In genomic region chrX:154439841-154440240, GRCh38 we compare ENCODE assay signal across 23 cellular contexts. TPM values are rescaled to one million over a fixed set of nuclear protein-coding genes. Genes with fewer than 3 reads are reported as not detected.
DNase-seq lines count a peak whose midpoint lies in the region; ATAC-seq, FAIRE-seq and TF ChIP-seq lines count a peak whose summit lies in the region.
"Had no signal": no experiment of that assay in that cellular context is flagged by ENCODE, and none has a peak within 500 bp of the region (broad histone marks: within the 10 kb centered on the region; RNA-seq: fewer than 3 reads in every experiment).

No MANE protein-coding gene starts in this region.

- no peak overlapping the region for H3K4me3 ChIP-seq in liver (ENCODE audit: low read depth in 1 of 3, low read length in 3 of 3)
- H3K4me3 ChIP-seq in HepG2 (replicated peaks in 1 of 3; ENCODE audit: insufficient read depth in 1 of 3, low read depth in 2 of 3, low read length in 3 of 3): no peak overlapping the region
- H3K4me3 ChIP-seq: A549; BLaER1 treated with 17β-estradiol and CSF1 and Interleukin-3, amounts not matched to agents 10 nM and 100 nM; HAP-1 had no signal

- H2AFZ ChIP-seq in HepG2 (ENCODE audit: low read length): no peak overlapping the region

- TF ChIP-seq POLR2A in HepG2 (IDR thresholded peaks at IDR 0.05; ENCODE audit: insufficient read depth in 1 of 2, low read depth in 2 of 2, low read length in 2 of 2): no peak

- no peaks in the 10 kb centered on the region for H3K9me3 ChIP-seq in liver (ENCODE audit: control insufficient read depth in 4 of 4, low read length in 3 of 4)
- H3K9me3 ChIP-seq in HepG2 (ENCODE audit: low read length): no peaks in the 10 kb centered on the region
- H3K9me3 ChIP-seq: A549, BE2C, HAP-1 had no signal

- no peak overlapping the region for H3K4me2 ChIP-seq in HepG2 (ENCODE audit: low read depth, low read length)
- H3K4me2 ChIP-seq: A549 had no signal

- in situ Hi-C loops in HepG2 (cut with HindIII; ENCODE audit: extremely low pct_ligation_motif_present, low pct_unique_long_range_greater_than_20kb): no loop called here

- no peaks in the 10 kb centered on the region for H3K27me3 ChIP-seq in liver (ENCODE audit: control insufficient read depth in 4 of 4, insufficient read depth in 4 of 4, low read length in 3 of 4)
- H3K27me3 ChIP-seq in HepG2 (ENCODE audit: control insufficient read depth in 1 of 2, insufficient read depth in 2 of 2, low read length in 2 of 2): no peaks in the 10 kb centered on the region
- H3K27me3 ChIP-seq: BE2C had no signal

- CTCF ChIA-PET in HepG2 (lab: Yijun Ruan, JAX; ENCODE audit: low intra/inter-chr PET ratio, low total read pairs): no interaction called here

- intact Hi-C loops in HepG2 (cut with micrococcal nuclease; ENCODE audit: unreplicated experiment): no loop called here

- peaks cover 41% of the 10 kb centered on the region for H3K4me1 Mint-ChIP-seq in brain
- peaks cover 11% of the 10 kb centered on the region for H3K4me1 Mint-ChIP-seq in nephron

- H3K27ac Mint-ChIP-seq in brain (peak overlapping the region in 1 of 5 experiments; percentile 50), nephron (no peak overlapping the region)

- H3K9me3 Mint-ChIP-seq in brain (peaks cover 0 to 42% (median 0%) of the 10 kb centered on the region in 5 experiments), nephron (peaks cover 15% of the 10 kb centered on the region)

- POLR2A ChIA-PET in HepG2 (lab: Yijun Ruan, JAX): no interaction called here

- H3K4me1 ChIP-seq in liver (ENCODE audit: control insufficient read depth in 4 of 4, insufficient read depth in 4 of 4, low read length in 3 of 4): peaks cover 10 to 27% (median 17%) of the 10 kb centered on the region in 4 donors
- peaks cover 11% of the 10 kb centered on the region for H3K4me1 ChIP-seq in HepG2 (ENCODE audit: insufficient read depth, low read length)
- H3K4me1 ChIP-seq: BE2C had no signal

- WGBS in liver: 42% methylated on average over 18 of the region's 18 CpGs
- 99% methylated on average over 10 of the region's 18 CpGs for WGBS in HepG2 (ENCODE audit: low lambda C conversion rate)

- H3K36me3 ChIP-seq in liver (ENCODE audit: control insufficient read depth in 4 of 4, insufficient read depth in 3 of 4, low read depth in 1 of 4, low read length in 3 of 4): peaks cover 0 to 10% (median 2%) of the 10 kb centered on the region in 4 donors
- H3K36me3 ChIP-seq in HepG2 (replicated peaks in 1 of 2; ENCODE audit: control insufficient read depth in 1 of 2, insufficient read depth in 2 of 2, low read length in 2 of 2): peaks cover 0 to 2% of the 10 kb centered on the region in 2 experiments; a peak in 3 of 5 replicates

- no peak for FAIRE-seq in HepG2 (lab: Jason Lieb, UNC)
- FAIRE-seq: G401.6, GM12892, H54 had no signal

- H3K79me2 ChIP-seq in HepG2 (ENCODE audit: insufficient read depth, low read length): peaks cover 14% of the 10 kb centered on the region

- TF ChIP-seq CTCF in liver (IDR thresholded peaks at IDR 0.05; ENCODE audit: low read depth, low read length, missing input control) (no peak), HepG2 (CRISPR knock-in tag; IDR thresholded peaks at IDR 0.05) (no peak), brain (conservative IDR thresholded peaks at IDR 0.05) (no peak), nephron (IDR thresholded peaks at IDR 0.05; ENCODE audit: unreplicated experiment in 3 of 3) (no peak)

- H3K9ac ChIP-seq in liver (ENCODE audit: low read depth in 1 of 2, low read length in 2 of 2) (no peak overlapping the region), HepG2 (ENCODE audit: insufficient read depth, low read depth, low read length) (no peak overlapping the region)
- H3K9ac ChIP-seq: BLaER1 treated with 17β-estradiol and CSF1 and Interleukin-3, amounts not matched to agents 10 nM and 100 nM had no signal

- peaks cover 35% of the 10 kb centered on the region for H3K36me3 Mint-ChIP-seq in brain
- peaks cover 27% of the 10 kb centered on the region for H3K36me3 Mint-ChIP-seq in nephron (ENCODE audit: low read depth)

- TF ChIP-seq EP300 in HepG2 (IDR thresholded peaks at IDR 0.05; ENCODE audit: low read depth in 2 of 2, low read length in 2 of 2) (no peak), HepG2 (CRISPR knock-in tag; IDR thresholded peaks at IDR 0.05; ENCODE audit: borderline replicate concordance) (no peak)

- BruUV-seq in HepG2 (replicated peaks; lab: Mats Ljungman, UMichigan): no TSS peak

- peak overlapping the region in 1 of 2 donors; percentile 67 for H3K27ac ChIP-seq in liver (ENCODE audit: low read depth in 1 of 2, low read length in 2 of 2)
- H3K27ac ChIP-seq in HepG2 (ENCODE audit: extremely low read length, insufficient read depth, low read length): no peak overlapping the region
- H3K27ac ChIP-seq: A549; BLaER1 treated with 17β-estradiol and CSF1 and Interleukin-3, amounts not matched to agents 10 nM and 100 nM had no signal

- H3K4me3 Mint-ChIP-seq in brain: peak overlapping the region in 3 of 5 experiments; percentile 43 to 58 (median 54)
- peak overlapping the region; percentile 41 to 57 (median 47) for H3K4me3 Mint-ChIP-seq in nephron
- H3K4me3 Mint-ChIP-seq: CD14-positive monocyte had no signal

- ATAC-seq in HepG2 (no peak), HG02623 (IDR thresholded peaks at IDR 0.05; ENCODE audit: unreplicated experiment) (no peak)
- ATAC-seq: A549 had no signal

- H3K27me3 Mint-ChIP-seq in brain (peaks cover 3% of the 10 kb centered on the region), nephron (ENCODE audit: low read depth) (no peaks in the 10 kb centered on the region)
- H3K27me3 Mint-ChIP-seq: CD4-positive, alpha-beta memory T cell had no signal

- H4K20me1 ChIP-seq in HepG2 (ENCODE audit: insufficient read depth, low read length): no peaks in the 10 kb centered on the region

- DNase-seq in HepG2 (ENCODE audit: low spot score) (no peak), SKM-1 treated with dmso at 0.1 percent for 144 hours (lab: John Stamatoyannopoulos, UW; ENCODE audit: unreplicated experiment) (no peak)
- DNase-seq in stimulated activated CD4-positive, alpha-beta T cell treated with anti-CD3 and anti-CD28 coated beads, Interleukin-2, amount 100 ng/mL, for 48 hours: no peak
- DNase-seq: 8988T; ACHN; AML-193; BE2C; Calu3; CD4-positive, alpha-beta memory T cell; COR-L47; DND-41; GOT3 had no signal

- TF ChIP-seq RAD21 in liver (IDR thresholded peaks at IDR 0.05) (no peak), HepG2 (CRISPR knock-in tag; IDR thresholded peaks at IDR 0.05) (no peak)

RNA-seq across cellular contexts. Expression of gene GDI1, which starts 2.9 kb away (rescaled TPM):
- total RNA-seq in liver (10 to 100 TPM; 13.3 to 27.7 TPM), HepG2 (2016; rRNA removed; fragmentation: Illumina TruSeq; extraction: Trizol) (10.9 and 17.4 TPM in 2 replicates)
- polyA plus RNA-seq in liver (10 to 100 TPM; 12.8 to 35.6 TPM), HepG2 (2011; rRNA removed) (105 and 124 TPM in 2 replicates), brain (ENCODE audit: insufficient read depth, low read depth, low replicate concordance) (830 TPM)
- total RNA-seq in HepG2 (2016; cell fraction: cytosol; rRNA removed; fragmentation: Illumina TruSeq; extraction: Trizol; ENCODE audit: low read depth): 3.6 and 5.6 TPM in 2 replicates
- total RNA-seq in HepG2 (2016; cell fraction: insoluble cytoplasmic fraction; rRNA removed; fragmentation: Illumina TruSeq; extraction: Trizol): 8.9 and 16.8 TPM in 2 replicates
- total RNA-seq in HepG2 (2016; cell fraction: membrane; rRNA removed; fragmentation: Illumina TruSeq; extraction: Trizol): 7.5 and 7.6 TPM in 2 replicates
- total RNA-seq in HepG2 (2016; cell fraction: nucleus; rRNA removed; fragmentation: Illumina TruSeq; extraction: Trizol): 13.9 and 15.7 TPM in 2 replicates
- polyA plus RNA-seq in HepG2 (2011; cell fraction: cytosol; rRNA removed): 60.1 and 62.5 TPM in 2 replicates
- polyA plus RNA-seq in HepG2 (2011; cell fraction: nucleus; rRNA removed): 582 and 608 TPM in 2 replicates
- 57.4 and 84.6 TPM in 2 replicates for polyA plus RNA-seq in HepG2 (2012)
- 3.7 and 4.3 TPM in 2 replicates for polyA plus RNA-seq in HepG2 (2016; cell fraction: cytosol; fragmentation: Illumina TruSeq; extraction: Trizol; ENCODE audit: low read depth)
- 14.7 and 19.8 TPM in 2 replicates for polyA plus RNA-seq in HepG2 (2016; cell fraction: insoluble cytoplasmic fraction; fragmentation: Illumina TruSeq; extraction: Trizol; ENCODE audit: low read depth)
- polyA plus RNA-seq in HepG2 (2016; cell fraction: membrane; fragmentation: Illumina TruSeq; extraction: Trizol; ENCODE audit: low read depth): 8.3 and 8.4 TPM in 2 replicates
- 82.9 and 93.3 TPM in 2 replicates for polyA plus RNA-seq in HepG2 (2016; cell fraction: nucleus; fragmentation: Illumina TruSeq; extraction: Trizol; ENCODE audit: insufficient read depth, low read depth)
- polyA minus RNA-seq in HepG2 (2011; rRNA and poly(A)+ RNA removed; ENCODE audit: low replicate concordance): 62.2 and 71.5 TPM in 2 replicates
- 25.7 and 26.8 TPM in 2 replicates for polyA minus RNA-seq in HepG2 (2011; cell fraction: cytosol; rRNA and poly(A)+ RNA removed)
- polyA minus RNA-seq in HepG2 (2011; cell fraction: nucleus; rRNA and poly(A)+ RNA removed): 94.9 and 97.9 TPM in 2 replicates

RNA-seq across cellular contexts. Expression of gene FAM50A, which starts 4.1 kb away (rescaled TPM):
- total RNA-seq in liver: 10 to 100 TPM; 10.9 to 13.4 TPM
- polyA plus RNA-seq in liver: 10 to 100 TPM; 14.6 to 25.1 TPM
- total RNA-seq in HepG2 (2016; rRNA removed; fragmentation: Illumina TruSeq; extraction: Trizol): 19.5 and 30.7 TPM in 2 replicates
- total RNA-seq in HepG2 (2016; cell fraction: cytosol; rRNA removed; fragmentation: Illumina TruSeq; extraction: Trizol; ENCODE audit: low read depth): 18.5 and 19.1 TPM in 2 replicates
- total RNA-seq in HepG2 (2016; cell fraction: insoluble cytoplasmic fraction; rRNA removed; fragmentation: Illumina TruSeq; extraction: Trizol): 17.1 and 33.9 TPM in 2 replicates
- total RNA-seq in HepG2 (2016; cell fraction: membrane; rRNA removed; fragmentation: Illumina TruSeq; extraction: Trizol): 22.2 and 22.4 TPM in 2 replicates
- 17.3 and 21.6 TPM in 2 replicates for total RNA-seq in HepG2 (2016; cell fraction: nucleus; rRNA removed; fragmentation: Illumina TruSeq; extraction: Trizol)
- polyA plus RNA-seq in HepG2 (2011; rRNA removed): 40.7 and 51.1 TPM in 2 replicates
- 36.0 and 37.8 TPM in 2 replicates for polyA plus RNA-seq in HepG2 (2011; cell fraction: cytosol; rRNA removed)
- polyA plus RNA-seq in HepG2 (2011; cell fraction: nucleus; rRNA removed): 122 and 133 TPM in 2 replicates
- polyA plus RNA-seq in HepG2 (2012): 33.3 and 62.2 TPM in 2 replicates
- polyA plus RNA-seq in HepG2 (2016; cell fraction: cytosol; fragmentation: Illumina TruSeq; extraction: Trizol; ENCODE audit: low read depth): 26.4 and 26.9 TPM in 2 replicates
- 31.3 and 33.6 TPM in 2 replicates for polyA plus RNA-seq in HepG2 (2016; cell fraction: insoluble cytoplasmic fraction; fragmentation: Illumina TruSeq; extraction: Trizol; ENCODE audit: low read depth)
- 24.8 and 24.9 TPM in 2 replicates for polyA plus RNA-seq in HepG2 (2016; cell fraction: membrane; fragmentation: Illumina TruSeq; extraction: Trizol; ENCODE audit: low read depth)
- polyA plus RNA-seq in HepG2 (2016; cell fraction: nucleus; fragmentation: Illumina TruSeq; extraction: Trizol; ENCODE audit: insufficient read depth, low read depth): 55.5 and 66.5 TPM in 2 replicates
- polyA minus RNA-seq in HepG2 (2011; rRNA and poly(A)+ RNA removed; ENCODE audit: low replicate concordance): 21.9 and 63.3 TPM in 2 replicates
- polyA minus RNA-seq in HepG2 (2011; cell fraction: cytosol; rRNA and poly(A)+ RNA removed): 11.7 and 12.1 TPM in 2 replicates
- 22.7 and 43.5 TPM in 2 replicates for polyA minus RNA-seq in HepG2 (2011; cell fraction: nucleus; rRNA and poly(A)+ RNA removed)
- polyA plus RNA-seq in brain (ENCODE audit: insufficient read depth, low read depth, low replicate concordance): 125 TPM

RNA-seq across cellular contexts. Expression of gene ATP6AP1, which starts 11.4 kb away (rescaled TPM):
- total RNA-seq in liver (10 to 100 TPM; 35.2 to 38.5 TPM), HepG2 (2016; rRNA removed; fragmentation: Illumina TruSeq; extraction: Trizol) (23.1 and 56.7 TPM in 2 replicates)
- polyA plus RNA-seq in liver (10 to 100 TPM; 43.1 to 43.3 TPM), HepG2 (2011; rRNA removed) (110 and 142 TPM in 2 replicates), brain (ENCODE audit: insufficient read depth, low read depth, low replicate concordance) (270 TPM)
- total RNA-seq in HepG2 (2016; cell fraction: cytosol; rRNA removed; fragmentation: Illumina TruSeq; extraction: Trizol; ENCODE audit: low read depth): 11.1 and 12.5 TPM in 2 replicates
- 18.3 and 57.2 TPM in 2 replicates for total RNA-seq in HepG2 (2016; cell fraction: insoluble cytoplasmic fraction; rRNA removed; fragmentation: Illumina TruSeq; extraction: Trizol)
- total RNA-seq in HepG2 (2016; cell fraction: membrane; rRNA removed; fragmentation: Illumina TruSeq; extraction: Trizol): 19.9 and 20.2 TPM in 2 replicates
- total RNA-seq in HepG2 (2016; cell fraction: nucleus; rRNA removed; fragmentation: Illumina TruSeq; extraction: Trizol): 51.0 and 62.6 TPM in 2 replicates
- polyA plus RNA-seq in HepG2 (2011; cell fraction: cytosol; rRNA removed): 147 and 160 TPM in 2 replicates
- 101 and 106 TPM in 2 replicates for polyA plus RNA-seq in HepG2 (2011; cell fraction: nucleus; rRNA removed)
- 83.1 and 96.9 TPM in 2 replicates for polyA plus RNA-seq in HepG2 (2012)
- 20.5 and 22.7 TPM in 2 replicates for polyA plus RNA-seq in HepG2 (2016; cell fraction: cytosol; fragmentation: Illumina TruSeq; extraction: Trizol; ENCODE audit: low read depth)
- polyA plus RNA-seq in HepG2 (2016; cell fraction: insoluble cytoplasmic fraction; fragmentation: Illumina TruSeq; extraction: Trizol; ENCODE audit: low read depth): 31.3 and 34.5 TPM in 2 replicates
- polyA plus RNA-seq in HepG2 (2016; cell fraction: membrane; fragmentation: Illumina TruSeq; extraction: Trizol; ENCODE audit: low read depth): 23.2 and 27.2 TPM in 2 replicates
- 127 and 134 TPM in 2 replicates for polyA plus RNA-seq in HepG2 (2016; cell fraction: nucleus; fragmentation: Illumina TruSeq; extraction: Trizol; ENCODE audit: insufficient read depth, low read depth)
- polyA minus RNA-seq in HepG2 (2011; rRNA and poly(A)+ RNA removed; ENCODE audit: low replicate concordance): 142 and 210 TPM in 2 replicates
- 79.7 and 100 TPM in 2 replicates for polyA minus RNA-seq in HepG2 (2011; cell fraction: cytosol; rRNA and poly(A)+ RNA removed)
- 19.4 and 25.6 TPM in 2 replicates for polyA minus RNA-seq in HepG2 (2011; cell fraction: nucleus; rRNA and poly(A)+ RNA removed)

RNA-seq across cellular contexts. Expression of gene PLXNA3, which starts 18.2 kb away (rescaled TPM):
- total RNA-seq in liver (1 to 10 TPM; 1.1 to 1.7 TPM), HepG2 (2016; rRNA removed; fragmentation: Illumina TruSeq; extraction: Trizol) (0.90 and 5.8 TPM in 2 replicates)
- polyA plus RNA-seq in liver (1 to 10 TPM; 1.3 to 1.7 TPM), HepG2 (2011; rRNA removed) (20.6 and 26.3 TPM in 2 replicates), brain (ENCODE audit: insufficient read depth, low read depth, low replicate concordance) (77.4 TPM)
- 1.4 and 2.4 TPM in 2 replicates for total RNA-seq in HepG2 (2016; cell fraction: cytosol; rRNA removed; fragmentation: Illumina TruSeq; extraction: Trizol; ENCODE audit: low read depth)
- total RNA-seq in HepG2 (2016; cell fraction: insoluble cytoplasmic fraction; rRNA removed; fragmentation: Illumina TruSeq; extraction: Trizol): 1.5 and 4.7 TPM in 2 replicates
- total RNA-seq in HepG2 (2016; cell fraction: membrane; rRNA removed; fragmentation: Illumina TruSeq; extraction: Trizol): 1.5 and 2.0 TPM in 2 replicates
- 5.8 and 9.4 TPM in 2 replicates for total RNA-seq in HepG2 (2016; cell fraction: nucleus; rRNA removed; fragmentation: Illumina TruSeq; extraction: Trizol)
- 5.3 and 6.9 TPM in 2 replicates for polyA plus RNA-seq in HepG2 (2011; cell fraction: cytosol; rRNA removed)
- 197 and 290 TPM in 2 replicates for polyA plus RNA-seq in HepG2 (2011; cell fraction: nucleus; rRNA removed)
- polyA plus RNA-seq in HepG2 (2012): 15.1 and 20.7 TPM in 2 replicates
- 0.36 and 0.64 TPM in 2 replicates for polyA plus RNA-seq in HepG2 (2016; cell fraction: cytosol; fragmentation: Illumina TruSeq; extraction: Trizol; ENCODE audit: low read depth)
- 2.1 and 4.1 TPM in 2 replicates for polyA plus RNA-seq in HepG2 (2016; cell fraction: insoluble cytoplasmic fraction; fragmentation: Illumina TruSeq; extraction: Trizol; ENCODE audit: low read depth)
- polyA plus RNA-seq in HepG2 (2016; cell fraction: membrane; fragmentation: Illumina TruSeq; extraction: Trizol; ENCODE audit: low read depth): 1.6 and 2.6 TPM in 2 replicates
- polyA plus RNA-seq in HepG2 (2016; cell fraction: nucleus; fragmentation: Illumina TruSeq; extraction: Trizol; ENCODE audit: insufficient read depth, low read depth): 56.9 and 70.7 TPM in 2 replicates
- polyA minus RNA-seq in HepG2 (2011; rRNA and poly(A)+ RNA removed; ENCODE audit: low replicate concordance): 13.0 and 37.1 TPM in 2 replicates
- polyA minus RNA-seq in HepG2 (2011; cell fraction: cytosol; rRNA and poly(A)+ RNA removed): 7.5 and 14.2 TPM in 2 replicates
- 36.8 and 42.5 TPM in 2 replicates for polyA minus RNA-seq in HepG2 (2011; cell fraction: nucleus; rRNA and poly(A)+ RNA removed)

RNA-seq across cellular contexts. Expression of gene TAFAZZIN, which starts 28.5 kb away (rescaled TPM):
- 10 to 100 TPM in 1 of 2 donors, 1 to 10 TPM in 1; 7.8 to 15.6 TPM for total RNA-seq in liver
- polyA plus RNA-seq in liver: 10 to 100 TPM; 10.6 to 16.3 TPM
- 6.3 and 16.8 TPM in 2 replicates for total RNA-seq in HepG2 (2016; rRNA removed; fragmentation: Illumina TruSeq; extraction: Trizol)
- total RNA-seq in HepG2 (2016; cell fraction: cytosol; rRNA removed; fragmentation: Illumina TruSeq; extraction: Trizol; ENCODE audit: low read depth): 5.9 and 8.5 TPM in 2 replicates
- total RNA-seq in HepG2 (2016; cell fraction: insoluble cytoplasmic fraction; rRNA removed; fragmentation: Illumina TruSeq; extraction: Trizol): 4.8 and 17.3 TPM in 2 replicates
- total RNA-seq in HepG2 (2016; cell fraction: membrane; rRNA removed; fragmentation: Illumina TruSeq; extraction: Trizol): 5.5 and 6.3 TPM in 2 replicates
- 17.9 and 26.2 TPM in 2 replicates for total RNA-seq in HepG2 (2016; cell fraction: nucleus; rRNA removed; fragmentation: Illumina TruSeq; extraction: Trizol)
- 27.9 and 30.9 TPM in 2 replicates for polyA plus RNA-seq in HepG2 (2011; rRNA removed)
- polyA plus RNA-seq in HepG2 (2011; cell fraction: cytosol; rRNA removed): 8.7 and 11.6 TPM in 2 replicates
- polyA plus RNA-seq in HepG2 (2011; cell fraction: nucleus; rRNA removed): 281 and 287 TPM in 2 replicates
- polyA plus RNA-seq in HepG2 (2012): 16.8 and 21.1 TPM in 2 replicates
- 2.5 and 2.9 TPM in 2 replicates for polyA plus RNA-seq in HepG2 (2016; cell fraction: cytosol; fragmentation: Illumina TruSeq; extraction: Trizol; ENCODE audit: low read depth)
- 5.3 and 7.9 TPM in 2 replicates for polyA plus RNA-seq in HepG2 (2016; cell fraction: insoluble cytoplasmic fraction; fragmentation: Illumina TruSeq; extraction: Trizol; ENCODE audit: low read depth)
- 4.2 and 4.6 TPM in 2 replicates for polyA plus RNA-seq in HepG2 (2016; cell fraction: membrane; fragmentation: Illumina TruSeq; extraction: Trizol; ENCODE audit: low read depth)
- 70.8 TPM in 2 replicates for polyA plus RNA-seq in HepG2 (2016; cell fraction: nucleus; fragmentation: Illumina TruSeq; extraction: Trizol; ENCODE audit: insufficient read depth, low read depth)
- polyA minus RNA-seq in HepG2 (2011; rRNA and poly(A)+ RNA removed; ENCODE audit: low replicate concordance): 16.6 and 35.2 TPM in 2 replicates
- 7.0 and 7.2 TPM in 2 replicates for polyA minus RNA-seq in HepG2 (2011; cell fraction: cytosol; rRNA and poly(A)+ RNA removed)
- 23.2 and 28.2 TPM in 2 replicates for polyA minus RNA-seq in HepG2 (2011; cell fraction: nucleus; rRNA and poly(A)+ RNA removed)
- polyA plus RNA-seq in brain (ENCODE audit: insufficient read depth, low read depth, low replicate concordance): 23.3 TPM
